ENCODE assay signal across 19 cellular contexts in the genomic region with DNA sequence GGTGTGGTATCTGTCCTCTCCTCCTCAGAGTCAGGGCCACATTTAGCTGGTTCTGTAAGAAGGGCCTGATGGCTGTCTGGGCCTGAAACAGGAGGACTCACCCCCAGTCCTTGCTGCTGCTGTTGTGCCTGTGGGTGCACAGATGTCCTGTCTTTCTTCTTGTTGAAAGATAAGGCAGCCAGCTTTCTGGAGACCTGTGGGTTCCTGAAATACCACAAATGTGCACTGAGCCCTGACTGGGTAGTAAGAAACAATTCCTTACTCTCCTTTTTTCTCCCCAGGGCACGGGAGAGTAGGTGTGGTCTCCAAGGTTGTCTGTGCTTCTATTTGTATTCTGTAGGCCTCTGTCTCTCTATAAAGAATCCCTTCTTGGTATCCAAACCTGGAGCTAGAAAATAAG.
"Had no signal": no experiment of that assay in that cellular context is flagged by ENCODE, and none has a peak within 500 bp of the region (broad histone marks: within the 10 kb centered on the region; RNA-seq: fewer than 3 reads in every experiment).

No MANE protein-coding gene starts in this region.

- H3K4me1 ChIP-seq: gastrocnemius medialis, right lobe of liver, thyroid gland had no signal

- H3K4me3 Mint-ChIP-seq: activated B cell treated with CpG ODN at 0.5 μM for 24 hours; activated CD4-positive, alpha-beta memory T cell treated with anti-CD3 and anti-CD28 coated beads for 36 hours; activated CD8-positive, alpha-beta memory T cell treated with anti-CD3 and anti-CD28 coated beads, Interleukin-2, amount 10 ng/mL, durations not matched to agents 7 days and 5 days; activated T-helper 17 cell treated with anti-CD3 and anti-CD28 coated beads, Interleukin-2, amount 50 U/mL, for 72 hours; effector memory CD8-positive, alpha-beta T cell; naive thymus-derived CD8-positive, alpha-beta T cell; stimulated activated naive B cell treated with anti-CD40 and anti-IgM and Interleukin-4, amounts not matched to agents 10 μg/mL and 1 μg/mL and 100 μg/mL, for 72 hours had no signal

- H3K27ac ChIP-seq: body of pancreas, gastrocnemius medialis, heart left ventricle, pancreas, right lobe of liver, thyroid gland had no signal

- ATAC-seq: activated CD8-positive, alpha-beta memory T cell treated with anti-CD3 and anti-CD28 coated beads, Interleukin-2, amount 10 ng/mL, durations not matched to agents 7 days and 5 days; activated T-helper 17 cell treated with anti-CD3 and anti-CD28 coated beads, Interleukin-2, amount 50 U/mL, for 72 hours; body of pancreas; effector memory CD8-positive, alpha-beta T cell; gastrocnemius medialis; heart left ventricle; left cardiac atrium; naive thymus-derived CD8-positive, alpha-beta T cell; pancreas; right lobe of liver; stimulated activated naive B cell treated with anti-CD40 and anti-IgM and Interleukin-4, amounts not matched to agents 10 μg/mL and 1 μg/mL and 100 μg/mL, for 72 hours had no signal

- H3K4me3 ChIP-seq: body of pancreas, gastrocnemius medialis, heart left ventricle, pancreas, right lobe of liver, thyroid gland had no signal

- H3K4me1 Mint-ChIP-seq: activated B cell treated with CpG ODN at 0.5 μM for 24 hours; stimulated activated naive B cell treated with anti-CD40 and anti-IgM and Interleukin-4, amounts not matched to agents 10 μg/mL and 1 μg/mL and 100 μg/mL, for 72 hours had no signal

- H3K27me3 ChIP-seq: body of pancreas, gastrocnemius medialis, heart left ventricle, pancreas, right lobe of liver, thyroid gland had no signal

- H3K36me3 ChIP-seq: gastrocnemius medialis, heart left ventricle, pancreas, right lobe of liver, thyroid gland had no signal

- H3K27ac Mint-ChIP-seq: activated B cell treated with CpG ODN at 0.5 μM for 24 hours; activated CD4-positive, alpha-beta memory T cell treated with anti-CD3 and anti-CD28 coated beads for 36 hours; activated CD8-positive, alpha-beta memory T cell treated with anti-CD3 and anti-CD28 coated beads, Interleukin-2, amount 10 ng/mL, durations not matched to agents 7 days and 5 days; activated T-helper 17 cell treated with anti-CD3 and anti-CD28 coated beads, Interleukin-2, amount 50 U/mL, for 72 hours; effector memory CD8-positive, alpha-beta T cell; naive thymus-derived CD8-positive, alpha-beta T cell; stimulated activated naive B cell treated with anti-CD40 and anti-IgM and Interleukin-4, amounts not matched to agents 10 μg/mL and 1 μg/mL and 100 μg/mL, for 72 hours had no signal

- H3K9me3 ChIP-seq: pancreas, thyroid gland had no signal

- DNase-seq: activated B cell treated with CpG ODN at 0.5 μM for 24 hours; activated CD4-positive, alpha-beta memory T cell treated with anti-CD3 and anti-CD28 coated beads for 36 hours; activated CD4-positive, alpha-beta T cell treated with anti-CD3 and anti-CD28 coated beads for 4 hours; activated CD8-positive, alpha-beta memory T cell treated with anti-CD3 and anti-CD28 coated beads, Interleukin-2, amount 10 ng/mL, durations not matched to agents 7 days and 5 days; activated naive CD4-positive, alpha-beta T cell treated with Interleukin-2 at 50 U/mL for 16 hours; activated T-cell treated with anti-CD3 and anti-CD28 coated beads, Interleukin-2, amount 50 U/mL, for 1 hour; body of pancreas; caudate nucleus; effector memory CD8-positive, alpha-beta T cell; gastrocnemius medialis; heart left ventricle; left cardiac atrium; mesendoderm; naive thymus-derived CD8-positive, alpha-beta T cell; pancreas; right lobe of liver; stimulated activated naive B cell treated with anti-CD40 and anti-IgM and Interleukin-4, amounts not matched to agents 10 μg/mL and 1 μg/mL and 100 μg/mL, for 72 hours; thyroid gland had no signal
